19 cellular contexts compared by ENCODE assay signal in genomic region chr6:48176909-48177308, GRCh38.
A peak's percentile ranks its signal among the peaks of the same experiment; 100 is the strongest.
DNase-seq lines count a peak whose midpoint lies in the region; ATAC-seq and TF ChIP-seq lines count a peak whose summit lies in the region.
"Had no signal": no experiment of that assay in that cellular context is flagged by ENCODE, and none has a peak within 500 bp of the region (broad histone marks: within the 10 kb centered on the region; RNA-seq: fewer than 3 reads in every experiment).

No MANE protein-coding gene starts in this region.

- no peaks in the 10 kb centered on the region for H3K9me2 ChIP-seq in SK-N-SH

- no peak overlapping the region for H3K27ac ChIP-seq in SK-N-SH (ENCODE audit: low read depth in 2 of 2, low read length in 1 of 2)
- no peak overlapping the region for H3K27ac ChIP-seq in lung (ENCODE audit: low read depth in 1 of 2, low read length in 1 of 2)
- H3K27ac ChIP-seq: BLaER1 treated with 17β-estradiol and CSF1 and Interleukin-3, amounts not matched to agents 10 nM and 100 nM; GM23248; HL-60 had no signal

- TF ChIP-seq CTCF in SK-N-SH (IDR thresholded peaks at IDR 0.05) (no peak), fibroblast of mammary gland (conservative IDR thresholded peaks at IDR 0.05; ENCODE audit: control insufficient read depth, insufficient read depth, low read depth, low read length) (no peak), lung (IDR thresholded peaks at IDR 0.05; ENCODE audit: control extremely low read depth, extremely low read depth) (no peak), type B pancreatic cell (conservative IDR thresholded peaks at IDR 0.05) (no peak)

- peak overlapping the region; percentile 18; the same call in 1 of the 2 replicates for H3K4me2 ChIP-seq in SK-N-SH
- H3K4me2 ChIP-seq: BLaER1 treated with 17β-estradiol and CSF1 and Interleukin-3, amounts not matched to agents 10 nM and 100 nM had no signal

- H4K20me1 ChIP-seq in SK-N-SH (ENCODE audit: insufficient read depth), result no peaks in the 10 kb centered on the region
- H4K20me1 ChIP-seq: BLaER1 treated with 17β-estradiol and CSF1 and Interleukin-3, amounts not matched to agents 10 nM and 100 nM had no signal

- no peak overlapping the region for H3K4me3 Mint-ChIP-seq in type B pancreatic cell
- H3K4me3 Mint-ChIP-seq: B cell; CD8-positive, alpha-beta memory T cell had no signal

- H3K9me3 ChIP-seq in SK-N-SH (no peaks in the 10 kb centered on the region), lung (ENCODE audit: control insufficient read depth in 2 of 2, insufficient read depth in 1 of 2, low read length in 1 of 2) (no peaks in the 10 kb centered on the region)
- H3K9me3 ChIP-seq: BLaER1 treated with 17β-estradiol and CSF1 and Interleukin-3, amounts not matched to agents 10 nM and 100 nM had no signal

- no peaks in the 10 kb centered on the region for H3K36me3 Mint-ChIP-seq in type B pancreatic cell
- H3K36me3 Mint-ChIP-seq: CD8-positive, alpha-beta memory T cell had no signal

- H3K4me1 Mint-ChIP-seq in type B pancreatic cell (ENCODE audit: unreplicated experiment), result no peaks in the 10 kb centered on the region
- H3K4me1 Mint-ChIP-seq: B cell; CD8-positive, alpha-beta memory T cell had no signal

- H3K27me3 ChIP-seq in SK-N-SH (ENCODE audit: insufficient read depth), result no peaks in the 10 kb centered on the region; the same call in 1 of the 2 replicates
- H3K27me3 ChIP-seq in lung (ENCODE audit: control insufficient read depth, insufficient read depth), result no peaks in the 10 kb centered on the region
- H3K27me3 ChIP-seq: BLaER1 treated with 17β-estradiol and CSF1 and Interleukin-3, amounts not matched to agents 10 nM and 100 nM had no signal

- no peak for TF ChIP-seq EP300 in SK-N-SH (IDR thresholded peaks at IDR 0.05; ENCODE audit: borderline replicate concordance in 1 of 2, low read depth in 1 of 2, low read length in 1 of 2)

- H3K79me2 ChIP-seq in SK-N-SH (ENCODE audit: insufficient read depth), result no peaks in the 10 kb centered on the region

- no peaks in the 10 kb centered on the region for H3K9me3 Mint-ChIP-seq in type B pancreatic cell

- H3K4me3 ChIP-seq in SK-N-SH (ENCODE audit: low read depth in 2 of 2, low read length in 1 of 2), result no peak overlapping the region
- H3K4me3 ChIP-seq in fibroblast of mammary gland (ENCODE audit: control insufficient read depth, low read depth, low read length), result no peak overlapping the region
- no peak overlapping the region for H3K4me3 ChIP-seq in lung
- H3K4me3 ChIP-seq: BLaER1 treated with 17β-estradiol and CSF1 and Interleukin-3, amounts not matched to agents 10 nM and 100 nM; GM12878; GM23248 had no signal

- WGBS in SK-N-SH (ENCODE audit: low lambda C conversion rate), result 10% methylated on average over 4 of the region's 4 CpGs
- 78 to 82% methylated on average over 4 of the region's 4 CpGs for WGBS in lung, 2 donors

- ATAC-seq in lung (ENCODE audit: insufficient read depth, low FRiP score), result peak; percentile 34
- ATAC-seq in HG02981 (IDR thresholded peaks at IDR 0.05; ENCODE audit: unreplicated experiment), result no peak
- no peak for ATAC-seq in GM21515 (IDR thresholded peaks at IDR 0.05; ENCODE audit: unreplicated experiment)
- ATAC-seq: GM12878 had no signal

- no peaks in the 10 kb centered on the region for H3K27me3 Mint-ChIP-seq in type B pancreatic cell
- H3K27me3 Mint-ChIP-seq: B cell; CD8-positive, alpha-beta memory T cell had no signal

- TF ChIP-seq RAD21 in SK-N-SH (IDR thresholded peaks at IDR 0.05; ENCODE audit: low read length), result no peak

- no peak for DNase-seq in SK-N-SH
- DNase-seq in fibroblast of mammary gland (ENCODE audit: low read depth), result peak; percentile 79
- no peak for DNase-seq in lung (ENCODE audit: low spot score)
- DNase-seq in AG08396 (ENCODE audit: low spot score), result no peak
- DNase-seq in type B pancreatic cell (ENCODE audit: extremely low spot score, unreplicated experiment), result no peak
- DNase-seq: CD8-positive, alpha-beta memory T cell; COR-L47; DMS 273 treated with DMSO at 0.1 percent for 48 hours; DMS53; DND-41; EL; GM23248; HCEC 1CT had no signal

- POLR2A ChIA-PET in SK-N-SH (lab: Yijun Ruan, JAX), result no interaction called here

- H3K36me3 ChIP-seq in SK-N-SH (replicated peaks in 1 of 2; ENCODE audit: control insufficient read depth in 1 of 2, insufficient read depth in 2 of 2, low read length in 1 of 2), result no peaks in the 10 kb centered on the region
- H3K36me3 ChIP-seq in lung (ENCODE audit: control insufficient read depth in 2 of 2, insufficient read depth in 2 of 2, low read length in 2 of 2), result no peaks in the 10 kb centered on the region
- H3K36me3 ChIP-seq: BLaER1 treated with 17β-estradiol and CSF1 and Interleukin-3, amounts not matched to agents 10 nM and 100 nM had no signal

- H3F3A ChIP-seq in SK-N-SH (replicated peaks; ENCODE audit: insufficient read depth), result no peaks in the 10 kb centered on the region

- H2AFZ ChIP-seq in SK-N-SH (ENCODE audit: low read depth), result 0 out of 2 replicates have a peak overlapping the region, but pooled peaks have one; percentile 43
- H2AFZ ChIP-seq: GM23248 had no signal

- CTCF ChIA-PET in SK-N-SH (lab: Yijun Ruan, JAX), result no interaction called here

- no peak overlapping the region for H3K9ac ChIP-seq in SK-N-SH
- H3K9ac ChIP-seq: BLaER1 treated with 17β-estradiol and CSF1 and Interleukin-3, amounts not matched to agents 10 nM and 100 nM; GM23248 had no signal

- no peaks in the 10 kb centered on the region; a peak in 1 of 4 replicates for H3K4me1 ChIP-seq in SK-N-SH (ENCODE audit: control insufficient read depth in 1 of 2, insufficient read depth in 2 of 2, low read depth in 1 of 2, low read length in 1 of 2)
- H3K4me1 ChIP-seq in lung (ENCODE audit: control insufficient read depth in 2 of 2, insufficient read depth in 2 of 2, low read length in 2 of 2), result no peaks in the 10 kb centered on the region
- H3K4me1 ChIP-seq: BLaER1 treated with 17β-estradiol and CSF1 and Interleukin-3, amounts not matched to agents 10 nM and 100 nM had no signal

- H3K27ac Mint-ChIP-seq in type B pancreatic cell, result no peak overlapping the region
- H3K27ac Mint-ChIP-seq: B cell; CD8-positive, alpha-beta memory T cell had no signal

TF ChIP-seq in SK-N-SH, 30 proteins besides CTCF, POLR2A, EP300 and RAD21:
- no peak for TF ChIP-seq FOXM1 (IDR thresholded peaks at IDR 0.05; ENCODE audit: low read depth)
- no peak for TF ChIP-seq NRF1 (IDR thresholded peaks at IDR 0.05; ENCODE audit: low read depth, low read length)
- no peak for TF ChIP-seq PBX3 (IDR thresholded peaks at IDR 0.05)
- no peak for TF ChIP-seq GABPA (IDR thresholded peaks at IDR 0.05; ENCODE audit: low read depth)
- no peak for TF ChIP-seq RCOR1 (IDR thresholded peaks at IDR 0.05; ENCODE audit: low read length)
- TF ChIP-seq EZH2phosphoT487 (IDR thresholded peaks at IDR 0.05; ENCODE audit: borderline replicate concordance, low read depth), result no peak
- TF ChIP-seq FOSL2 (IDR thresholded peaks at IDR 0.05; ENCODE audit: borderline replicate concordance, low read depth), result no peak
- no peak for TF ChIP-seq ZBTB33 (IDR thresholded peaks at IDR 0.05; ENCODE audit: borderline replicate concordance, low read depth)
- TF ChIP-seq CHD2 (IDR thresholded peaks at IDR 0.05; ENCODE audit: low read length, partially characterized antibody), result no peak
- no peak for TF ChIP-seq USF1 (IDR thresholded peaks at IDR 0.05; ENCODE audit: borderline replicate concordance, low read depth)
- TF ChIP-seq POLR2AphosphoS5 (IDR thresholded peaks at IDR 0.05; ENCODE audit: low read depth, low read length), result no peak
- TF ChIP-seq SIN3A (IDR thresholded peaks at IDR 0.05; ENCODE audit: borderline replicate concordance, low read depth, low read length), result no peak
- TF ChIP-seq ELF1 (IDR thresholded peaks at IDR 0.05), result no peak
- no peak for TF ChIP-seq MXI1 (IDR thresholded peaks at IDR 0.05; ENCODE audit: low read depth, low read length)
